1 cellular context compared by ENCODE assay signal in the genomic region with DNA sequence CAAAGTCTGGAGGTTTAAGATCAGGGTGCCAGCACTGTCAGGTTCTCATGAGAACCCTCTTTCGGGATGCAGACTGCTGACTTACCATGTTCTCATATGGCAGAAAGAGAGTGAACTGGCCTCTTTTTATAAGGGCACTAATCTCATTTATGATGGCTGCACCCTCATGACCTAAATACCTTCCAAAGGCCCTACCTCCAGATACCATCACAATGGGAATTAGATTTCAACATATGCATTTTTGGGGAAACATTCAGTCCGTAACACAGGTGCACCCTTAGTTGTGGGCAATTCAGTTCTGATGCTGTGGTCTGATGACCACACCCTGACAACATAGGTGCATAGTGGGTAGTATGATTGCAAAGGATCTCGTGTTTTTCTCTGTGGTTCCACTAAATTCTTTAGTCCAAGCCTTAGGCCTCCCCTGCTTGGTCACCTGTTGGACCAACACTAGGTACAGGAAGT.
TF ChIP-seq lines count a peak whose summit lies in the region.

No MANE protein-coding gene starts in this region.

TF ChIP-seq in HepG2, 621 proteins besides CTCF, POLR2A, EP300 and RAD21:
- TF ChIP-seq ZNF264 (CRISPR knock-in tag; IDR thresholded peaks at IDR 0.05) (peak; percentile 92), EZH2 (conservative IDR thresholded peaks at IDR 0.05; ENCODE audit: low read depth, low read length) (no peak)
TF ChIP-seq in HepG2: peak in this region for 1.
